Comparison of ENCODE assay signal across 21 cellular contexts in the genomic region with DNA sequence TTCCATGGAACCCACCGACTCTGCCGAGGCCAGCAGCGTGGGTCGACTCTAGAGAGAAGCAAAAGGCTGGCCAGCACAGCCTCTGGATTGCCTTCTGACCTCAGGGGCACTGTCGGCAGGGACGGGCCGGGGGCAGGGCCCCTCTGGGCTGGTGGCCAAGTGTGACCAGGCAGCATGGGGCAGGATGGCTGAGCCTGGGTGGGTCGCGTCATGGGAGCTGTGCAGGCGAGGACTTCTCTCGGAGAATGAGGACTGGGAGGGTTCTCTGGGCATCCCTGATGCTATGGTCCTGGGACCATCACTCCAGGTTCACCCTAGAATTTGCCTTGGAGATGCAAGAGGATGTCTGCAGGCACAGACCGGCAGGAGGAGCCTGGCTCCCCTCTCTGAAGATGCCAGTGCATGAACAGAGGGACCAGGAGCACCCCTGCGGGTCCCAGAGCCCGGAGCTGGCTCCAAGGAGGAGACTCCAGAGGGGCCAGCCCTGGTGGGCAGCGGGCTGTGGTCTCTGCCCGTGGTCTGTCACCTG.
DNase-seq lines count a peak whose midpoint lies in the region; ATAC-seq and TF ChIP-seq lines count a peak whose summit lies in the region.
"Had no signal": no experiment of that assay in that cellular context is flagged by ENCODE, and none has a peak within 500 bp of the region (broad histone marks: within the 10 kb centered on the region; RNA-seq: fewer than 3 reads in every experiment).

No MANE protein-coding gene starts in this region.

- intact Hi-C loops in Right ventricle myocardium inferior (cut with DNase I), result no loop called here
- intact Hi-C loops in CD4-positive, alpha-beta memory T cell (cut with micrococcal nuclease), result no loop called here

- ATAC-seq in Right ventricle myocardium inferior (no peak), HG03521 (IDR thresholded peaks at IDR 0.05; ENCODE audit: unreplicated experiment) (no peak)

- H2BK120ac ChIP-seq in mesendoderm (ENCODE audit: low read depth, low read length), result peak overlapping the region; percentile 8

- H3K4me1 ChIP-seq in right atrium auricular region (no peaks in the 10 kb centered on the region), mesendoderm (ENCODE audit: control insufficient read depth, low read depth, low read length) (no peaks in the 10 kb centered on the region)
- H3K4me1 ChIP-seq in CD4-positive, alpha-beta memory T cell (ENCODE audit: insufficient read depth, low read length), result no peaks in the 10 kb centered on the region

- H2AK5ac ChIP-seq in mesendoderm (ENCODE audit: low read length), result no peak overlapping the region

- H3K4me2 ChIP-seq in mesendoderm (ENCODE audit: low read length), result no peak overlapping the region
- H3K4me2 ChIP-seq: PC-9 had no signal

- no peaks in the 10 kb centered on the region for H3K36me3 Mint-ChIP-seq in chondrocyte (ENCODE audit: low read depth)
- no peaks in the 10 kb centered on the region for H3K36me3 Mint-ChIP-seq in CD4-positive, alpha-beta memory T cell
- H3K36me3 Mint-ChIP-seq: CD4-positive, CD25-positive, alpha-beta regulatory T cell had no signal

- no peak for TF ChIP-seq CTCF in right atrium auricular region (IDR thresholded peaks at IDR 0.05)
- no peak for TF ChIP-seq CTCF in chondrocyte (IDR thresholded peaks at IDR 0.05)

- H3K9me3 ChIP-seq in right atrium auricular region, result no peaks in the 10 kb centered on the region
- H3K9me3 ChIP-seq in CD4-positive, alpha-beta memory T cell (ENCODE audit: control insufficient read depth in 1 of 2, low read length in 2 of 2), result no peaks in the 10 kb centered on the region
- H3K9me3 ChIP-seq: MG63 had no signal

- H3K56ac ChIP-seq in mesendoderm (ENCODE audit: low read length), result peak overlapping the region; percentile 47

- no peak overlapping the region for H4K8ac ChIP-seq in mesendoderm (ENCODE audit: low read depth, low read length)

- H3K4me1 Mint-ChIP-seq in chondrocyte (ENCODE audit: low read depth), result no peaks in the 10 kb centered on the region
- H3K4me1 Mint-ChIP-seq in CD4-positive, alpha-beta memory T cell, result peaks cover 0 to 3% (median 2%) of the 10 kb centered on the region in 4 donors

- H4K5ac ChIP-seq in mesendoderm (ENCODE audit: low read length), result no peak overlapping the region

- CTCF ChIA-PET in CD4-positive, alpha-beta memory T cell (lab: Charles Lee; ENCODE audit: partially characterized antibody), result no interaction called here

- peaks cover 7% of the 10 kb centered on the region for H3K27me3 Mint-ChIP-seq in chondrocyte (ENCODE audit: low read depth)
- H3K27me3 Mint-ChIP-seq in CD4-positive, alpha-beta memory T cell, result no peaks in the 10 kb centered on the region
- H3K27me3 Mint-ChIP-seq: CD4-positive, CD25-positive, alpha-beta regulatory T cell had no signal

- no peak overlapping the region for H3K4me3 Mint-ChIP-seq in chondrocyte (ENCODE audit: unreplicated experiment)
- H3K4me3 Mint-ChIP-seq in CD4-positive, alpha-beta memory T cell, result no peak overlapping the region
- H3K4me3 Mint-ChIP-seq: CD4-positive, CD25-positive, alpha-beta regulatory T cell had no signal

- H3K18ac ChIP-seq in mesendoderm (ENCODE audit: low read length), result no peak overlapping the region

- no peak overlapping the region for H3K9ac ChIP-seq in mesendoderm (ENCODE audit: low read length)

- H3K36me3 ChIP-seq in right atrium auricular region, result no peaks in the 10 kb centered on the region
- no peaks in the 10 kb centered on the region for H3K36me3 ChIP-seq in mesendoderm (ENCODE audit: control insufficient read depth, insufficient read depth, low read length)
- H3K36me3 ChIP-seq in CD4-positive, alpha-beta memory T cell (ENCODE audit: insufficient read depth, low read length), result no peaks in the 10 kb centered on the region
- H3K36me3 ChIP-seq: MG63 had no signal

- no peak overlapping the region for H3K27ac Mint-ChIP-seq in chondrocyte (ENCODE audit: unreplicated experiment)
- no peak overlapping the region for H3K27ac Mint-ChIP-seq in CD4-positive, alpha-beta memory T cell
- H3K27ac Mint-ChIP-seq: CD4-positive, CD25-positive, alpha-beta regulatory T cell had no signal

- no peak overlapping the region for H2BK15ac ChIP-seq in mesendoderm (replicated peaks; ENCODE audit: low read depth)

- DNase-seq in Right ventricle myocardium inferior (ENCODE audit: missing footprints) (peak; percentile 23), right atrium auricular region (ENCODE audit: low spot score) (no peak), chondrocyte (ENCODE audit: low spot score) (peak; percentile 86), mesendoderm (peak; percentile 14), substantia nigra (lab: John Stamatoyannopoulos, UW) (peak in 1 of 49 donors; percentile 25), medulla oblongata (ENCODE audit: extremely low spot score) (no peak)
- DNase-seq in CD4-positive, alpha-beta memory T cell, result no peak
- DNase-seq: ACHN; CD4-positive, CD25-positive, alpha-beta regulatory T cell; IMR-90; KG1; MG63; NCI-H1105 treated with DMSO at 0.1 percent for 48 hours; NCI-H2029; NCI-H446; NK-92 treated with Interleukin-12 subunit alpha and Interleukin-12 subunit beta, amount 100 ng/mL, for 24 hours; PC-9; SHP77 treated with DMSO at 0.1 percent for 48 hours had no signal

- POLR2A ChIA-PET in CD4-positive, alpha-beta memory T cell (lab: Charles Lee; ENCODE audit: partially characterized antibody), result no interaction called here

- no peaks in the 10 kb centered on the region for H3K9me3 Mint-ChIP-seq in chondrocyte (ENCODE audit: low read depth)
- peaks cover 0 to 8% (median 5%) of the 10 kb centered on the region in 8 donors for H3K9me3 Mint-ChIP-seq in CD4-positive, alpha-beta memory T cell

- no peak overlapping the region for H3K4ac ChIP-seq in mesendoderm (ENCODE audit: low read depth, low read length)

- peak overlapping the region; percentile 9 for H2BK5ac ChIP-seq in mesendoderm (ENCODE audit: low read length)

- no peaks in the 10 kb centered on the region for H3K79me2 ChIP-seq in mesendoderm (ENCODE audit: control insufficient read depth, insufficient read depth, low read length)

- WGBS in mesendoderm (ENCODE audit: extremely low coverage, insufficient coverage, low lambda C conversion rate), result no CpG with 5 or more reads among the region's 16 CpGs

- no peak overlapping the region for H3K27ac ChIP-seq in right atrium auricular region
- H3K27ac ChIP-seq in mesendoderm (ENCODE audit: low read depth, low read length), result peak overlapping the region; percentile 69
- H3K27ac ChIP-seq in substantia nigra (ENCODE audit: low read depth, low read length, poor library complexity, severe bottlenecking), result peak overlapping the region; percentile 38
- no peak overlapping the region for H3K27ac ChIP-seq in CD4-positive, alpha-beta memory T cell (ENCODE audit: low read depth, low read length)
- H3K27ac ChIP-seq: 22Rv1, PC-9, SK-N-MC had no signal

- H3K23ac ChIP-seq in mesendoderm (ENCODE audit: low read length), result no peak overlapping the region

- H3K4me3 ChIP-seq in right atrium auricular region, result no peak overlapping the region
- H3K4me3 ChIP-seq in mesendoderm (ENCODE audit: low read length), result no peak overlapping the region
- no peak overlapping the region for H3K4me3 ChIP-seq in CD4-positive, alpha-beta memory T cell (ENCODE audit: low read length in 2 of 2)
- H3K4me3 ChIP-seq: MG63, PC-9, SK-N-MC had no signal

- no peaks in the 10 kb centered on the region for H3K79me1 ChIP-seq in mesendoderm (ENCODE audit: low read length)

- H3K27me3 ChIP-seq in right atrium auricular region (no peaks in the 10 kb centered on the region), mesendoderm (ENCODE audit: insufficient read depth, low read length, poor library complexity) (no peaks in the 10 kb centered on the region)
- no peaks in the 10 kb centered on the region for H3K27me3 ChIP-seq in CD4-positive, alpha-beta memory T cell (ENCODE audit: insufficient read depth, low read length)

Comparison
In these comparisons a context has a peak if more than half of its experiments do, and no peak if none do; other contexts are left out.
1. DNase-seq: peak in Right ventricle myocardium inferior (single experiment), chondrocyte (single experiment) and mesendoderm (single experiment); none in right atrium auricular region (single experiment), CD4-positive, alpha-beta memory T cell (0 of 5) and medulla oblongata (single experiment).
2. H3K27ac ChIP-seq: peak in mesendoderm (single experiment) and substantia nigra (single experiment); none in right atrium auricular region (0 of 2) and CD4-positive, alpha-beta memory T cell (single experiment).